In genomic region chr1:94061513-94062443, GRCh38 we compare ENCODE assay signal across 1 cellular context.
A peak's percentile ranks its signal among the peaks of the same experiment; 100 is the strongest.
TF ChIP-seq lines count a peak whose summit lies in the region.

No MANE protein-coding gene starts in this region.

TF ChIP-seq in HEK293, 187 proteins besides CTCF, POLR2A, EP300 and RAD21 (continued from another document):
- TF ChIP-seq ZSCAN5A (tag by site-specific recombination; IDR thresholded peaks at IDR 0.05) (no peak), ZNF664 (tag by site-specific recombination; IDR thresholded peaks at IDR 0.05) (no peak), ZNF394 (tag by site-specific recombination; IDR thresholded peaks at IDR 0.05; ENCODE audit: borderline replicate concordance) (no peak)
- TF ChIP-seq, protein P1, sequence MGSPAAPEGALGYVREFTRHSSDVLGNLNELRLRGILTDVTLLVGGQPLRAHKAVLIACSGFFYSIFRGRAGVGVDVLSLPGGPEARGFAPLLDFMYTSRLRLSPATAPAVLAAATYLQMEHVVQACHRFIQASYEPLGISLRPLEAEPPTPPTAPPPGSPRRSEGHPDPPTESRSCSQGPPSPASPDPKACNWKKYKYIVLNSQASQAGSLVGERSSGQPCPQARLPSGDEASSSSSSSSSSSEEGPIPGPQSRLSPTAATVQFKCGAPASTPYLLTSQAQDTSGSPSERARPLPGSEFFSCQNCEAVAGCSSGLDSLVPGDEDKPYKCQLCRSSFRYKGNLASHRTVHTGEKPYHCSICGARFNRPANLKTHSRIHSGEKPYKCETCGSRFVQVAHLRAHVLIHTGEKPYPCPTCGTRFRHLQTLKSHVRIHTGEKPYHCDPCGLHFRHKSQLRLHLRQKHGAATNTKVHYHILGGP (tag by site-specific recombination; IDR thresholded peaks at IDR 0.05), result no peak
- TF ChIP-seq, protein P2, sequence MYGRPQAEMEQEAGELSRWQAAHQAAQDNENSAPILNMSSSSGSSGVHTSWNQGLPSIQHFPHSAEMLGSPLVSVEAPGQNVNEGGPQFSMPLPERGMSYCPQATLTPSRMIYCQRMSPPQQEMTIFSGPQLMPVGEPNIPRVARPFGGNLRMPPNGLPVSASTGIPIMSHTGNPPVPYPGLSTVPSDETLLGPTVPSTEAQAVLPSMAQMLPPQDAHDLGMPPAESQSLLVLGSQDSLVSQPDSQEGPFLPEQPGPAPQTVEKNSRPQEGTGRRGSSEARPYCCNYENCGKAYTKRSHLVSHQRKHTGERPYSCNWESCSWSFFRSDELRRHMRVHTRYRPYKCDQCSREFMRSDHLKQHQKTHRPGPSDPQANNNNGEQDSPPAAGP (tag by site-specific recombination; IDR thresholded peaks at IDR 0.05), result 0 out of 2 replicates have a peak, but pooled peaks have one; percentile 27
